ENCODE assay signal across 1 cellular context in the genomic region with DNA sequence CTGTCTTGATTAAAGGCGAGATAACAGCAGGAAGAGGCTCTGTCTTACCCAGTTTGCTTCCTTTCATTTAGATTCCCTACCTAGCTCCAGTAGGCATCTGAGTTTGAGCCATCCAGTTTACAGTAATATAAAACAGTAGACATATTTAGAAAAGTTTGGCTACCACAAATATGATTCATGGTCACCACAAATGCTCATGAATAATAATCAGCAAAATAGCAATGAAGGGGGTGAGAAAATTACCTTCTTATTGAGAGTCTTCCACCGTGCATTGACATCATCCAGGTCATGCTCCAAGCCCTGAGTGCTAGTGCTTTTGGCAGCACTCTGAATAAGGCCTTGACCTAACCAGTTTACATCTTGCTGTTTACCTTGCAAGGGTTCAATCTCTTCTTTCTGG.
TF ChIP-seq lines count a peak whose summit lies in the region.

No MANE protein-coding gene starts in this region.

TF ChIP-seq in IMR-90, 13 proteins besides CTCF, POLR2A, EP300 and RAD21:
- TF ChIP-seq SMC3 (IDR thresholded peaks at IDR 0.05; ENCODE audit: low read depth, low read length) (no peak), CEBPB (IDR thresholded peaks at IDR 0.05; ENCODE audit: low read depth, low read length) (no peak), NFE2L2 (IDR thresholded peaks at IDR 0.05; ENCODE audit: low read depth, low read length) (no peak), RFX5 (IDR thresholded peaks at IDR 0.05; ENCODE audit: low read depth, low read length) (no peak), MAFK (IDR thresholded peaks at IDR 0.05; ENCODE audit: low read depth, low read length) (no peak), CHD1 (IDR thresholded peaks at IDR 0.05; ENCODE audit: low read depth, low read length) (no peak), BHLHE40 (IDR thresholded peaks at IDR 0.05; ENCODE audit: low read depth, low read length) (no peak), MAZ (IDR thresholded peaks at IDR 0.05; ENCODE audit: borderline replicate concordance, low read depth, low read length) (no peak), RCOR1 (IDR thresholded peaks at IDR 0.05; ENCODE audit: insufficient replicate concordance, low read length) (no peak), FOS (IDR thresholded peaks at IDR 0.05; ENCODE audit: low read depth, low read length) (no peak), MXI1 (IDR thresholded peaks at IDR 0.05; ENCODE audit: borderline replicate concordance, low read depth, low read length) (no peak)
- TF ChIP-seq, protein P1, sequence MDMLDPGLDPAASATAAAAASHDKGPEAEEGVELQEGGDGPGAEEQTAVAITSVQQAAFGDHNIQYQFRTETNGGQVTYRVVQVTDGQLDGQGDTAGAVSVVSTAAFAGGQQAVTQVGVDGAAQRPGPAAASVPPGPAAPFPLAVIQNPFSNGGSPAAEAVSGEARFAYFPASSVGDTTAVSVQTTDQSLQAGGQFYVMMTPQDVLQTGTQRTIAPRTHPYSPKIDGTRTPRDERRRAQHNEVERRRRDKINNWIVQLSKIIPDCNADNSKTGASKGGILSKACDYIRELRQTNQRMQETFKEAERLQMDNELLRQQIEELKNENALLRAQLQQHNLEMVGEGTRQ (IDR thresholded peaks at IDR 0.05; ENCODE audit: low read depth, low read length) = no peak
- TF ChIP-seq, protein P2, sequence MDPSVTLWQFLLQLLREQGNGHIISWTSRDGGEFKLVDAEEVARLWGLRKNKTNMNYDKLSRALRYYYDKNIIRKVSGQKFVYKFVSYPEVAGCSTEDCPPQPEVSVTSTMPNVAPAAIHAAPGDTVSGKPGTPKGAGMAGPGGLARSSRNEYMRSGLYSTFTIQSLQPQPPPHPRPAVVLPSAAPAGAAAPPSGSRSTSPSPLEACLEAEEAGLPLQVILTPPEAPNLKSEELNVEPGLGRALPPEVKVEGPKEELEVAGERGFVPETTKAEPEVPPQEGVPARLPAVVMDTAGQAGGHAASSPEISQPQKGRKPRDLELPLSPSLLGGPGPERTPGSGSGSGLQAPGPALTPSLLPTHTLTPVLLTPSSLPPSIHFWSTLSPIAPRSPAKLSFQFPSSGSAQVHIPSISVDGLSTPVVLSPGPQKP (IDR thresholded peaks at IDR 0.05; ENCODE audit: borderline replicate concordance, low read depth, low read length) = no peak
